Comparison of ENCODE assay signal across 31 cellular contexts in the genomic region with DNA sequence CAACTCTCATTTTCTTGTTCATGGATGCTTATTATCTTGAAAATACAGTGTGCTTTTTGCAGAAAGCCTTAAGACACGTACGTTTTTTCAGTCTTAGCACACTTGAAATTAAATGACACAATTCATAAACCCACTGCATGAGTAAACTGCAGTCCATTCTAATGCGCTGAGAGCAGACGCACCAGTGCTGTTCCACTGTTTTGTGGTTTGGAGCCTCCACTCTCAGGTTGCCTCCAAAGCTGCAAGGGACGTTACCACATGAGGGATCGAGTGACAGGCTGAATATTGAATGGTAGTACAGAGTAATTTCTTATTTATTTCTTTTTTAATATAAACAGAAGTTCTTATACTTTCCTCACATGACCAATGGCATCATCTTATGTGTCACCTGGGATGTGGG.
"Had no signal": no experiment of that assay in that cellular context is flagged by ENCODE, and none has a peak within 500 bp of the region (broad histone marks: within the 10 kb centered on the region; RNA-seq: fewer than 3 reads in every experiment).

No MANE protein-coding gene starts in this region.

- ATAC-seq: activated CD4-positive, alpha-beta T cell treated with anti-CD3 and anti-CD28 coated beads for 36 hours; activated T-cell treated with anti-CD3 and anti-CD28 coated beads, Interleukin-2, amount 50 U/mL, for 4 hours; activated T-helper 17 cell treated with anti-CD3 and anti-CD28 coated beads, Interleukin-2, amount 50 U/mL, for 72 hours; foreskin keratinocyte; gastrocnemius medialis; heart left ventricle; T-helper 17 cell had no signal

- H3K4me3 ChIP-seq: coronary artery, dorsolateral prefrontal cortex, esophagus muscularis mucosa, gastrocnemius medialis, heart left ventricle had no signal

- H3K27ac Mint-ChIP-seq: activated CD4-positive, alpha-beta memory T cell treated with anti-CD3 and anti-CD28 coated beads for 36 hours; activated CD4-positive, alpha-beta T cell treated with anti-CD3 and anti-CD28 coated beads for 36 hours; activated CD4-positive, alpha-beta T cell treated with anti-CD3 and anti-CD28 coated beads, Interleukin-2, amount 10 ng/mL, durations not matched to agents 24 days and 14 days; activated naive CD8-positive, alpha-beta T cell; activated T-helper 17 cell treated with anti-CD3 and anti-CD28 coated beads, Interleukin-2, amount 50 U/mL, for 72 hours; dendritic cell treated with granulocyte-macrophage colony-stimulating factor and Interleukin-4, amounts not matched to agents 40 ng/mL and 50 ng/mL, for 4 days; T-helper 17 cell; T-helper 2 cell treated with Interferon-gamma antibody and Interleukin-4, amounts not matched to agents 5 μg/mL and 100 μg/mL, for 36 hours had no signal

- H3K9me3 Mint-ChIP-seq: activated CD4-positive, alpha-beta memory T cell treated with anti-CD3 and anti-CD28 coated beads for 36 hours; activated T-cell treated with anti-CD3 and anti-CD28 coated beads, Interleukin-2, amount 50 U/mL, for 4 hours; activated T-helper 17 cell treated with anti-CD3 and anti-CD28 coated beads, Interleukin-2, amount 50 U/mL, for 72 hours; central memory CD8-positive, alpha-beta T cell; dendritic cell treated with granulocyte-macrophage colony-stimulating factor and Interleukin-4, amounts not matched to agents 40 ng/mL and 50 ng/mL, for 4 days; T-helper 2 cell treated with Interferon-gamma antibody and Interleukin-4, amounts not matched to agents 5 μg/mL and 100 μg/mL, for 36 hours had no signal

- H3K4me3 Mint-ChIP-seq: activated CD4-positive, alpha-beta memory T cell treated with anti-CD3 and anti-CD28 coated beads for 36 hours; activated CD4-positive, alpha-beta T cell treated with anti-CD3 and anti-CD28 coated beads for 36 hours; activated CD4-positive, alpha-beta T cell treated with anti-CD3 and anti-CD28 coated beads, Interleukin-2, amount 10 ng/mL, durations not matched to agents 24 days and 14 days; activated naive CD8-positive, alpha-beta T cell; activated T-cell treated with anti-CD3 and anti-CD28 coated beads, Interleukin-2, amount 50 U/mL, for 4 hours; activated T-helper 17 cell treated with anti-CD3 and anti-CD28 coated beads, Interleukin-2, amount 50 U/mL, for 72 hours; central memory CD8-positive, alpha-beta T cell; dendritic cell treated with granulocyte-macrophage colony-stimulating factor and Interleukin-4, amounts not matched to agents 40 ng/mL and 50 ng/mL, for 4 days; T-helper 17 cell; T-helper 2 cell treated with Interferon-gamma antibody and Interleukin-4, amounts not matched to agents 5 μg/mL and 100 μg/mL, for 36 hours had no signal

- H3K27me3 Mint-ChIP-seq: activated naive CD8-positive, alpha-beta T cell; activated T-helper 17 cell treated with anti-CD3 and anti-CD28 coated beads, Interleukin-2, amount 50 U/mL, for 72 hours; central memory CD8-positive, alpha-beta T cell; T-helper 17 cell had no signal

- H3K27ac ChIP-seq: brain microvascular endothelial cell, coronary artery, dorsolateral prefrontal cortex, esophagus muscularis mucosa, foreskin keratinocyte, gastrocnemius medialis, heart left ventricle had no signal

- H3K36me3 ChIP-seq: brain microvascular endothelial cell, esophagus muscularis mucosa, gastrocnemius medialis, heart left ventricle had no signal

- H3K36me3 Mint-ChIP-seq: activated CD4-positive, alpha-beta memory T cell treated with anti-CD3 and anti-CD28 coated beads for 36 hours; activated naive CD8-positive, alpha-beta T cell had no signal

- H3K4me1 Mint-ChIP-seq: activated CD4-positive, alpha-beta T cell treated with anti-CD3 and anti-CD28 coated beads, Interleukin-2, amount 10 ng/mL, durations not matched to agents 24 days and 14 days; activated T-helper 17 cell treated with anti-CD3 and anti-CD28 coated beads, Interleukin-2, amount 50 U/mL, for 72 hours; central memory CD8-positive, alpha-beta T cell had no signal

- DNase-seq: activated CD4-positive, alpha-beta memory T cell treated with anti-CD3 and anti-CD28 coated beads for 36 hours; activated CD4-positive, alpha-beta T cell treated with anti-CD3 and anti-CD28 coated beads for 36 hours; activated CD4-positive, alpha-beta T cell treated with anti-CD3 and anti-CD28 coated beads, Interleukin-2, amount 10 ng/mL, durations not matched to agents 24 days and 14 days; activated CD4-positive, CD25-positive, alpha-beta regulatory T cell; activated CD4-positive, CD25-positive, alpha-beta regulatory T cell treated with anti-CD3 and anti-CD28 coated beads, Interleukin-2, amount 50 U/mL, for 72 hours; activated CD8-positive, alpha-beta memory T cell treated with anti-CD3 and anti-CD28 coated beads, Interleukin-2, amount 50 U/mL, for 48 hours; activated effector memory CD4-positive, alpha-beta T cell treated with Interleukin-2 at 50 U/mL for 16 hours; activated gamma-delta T cell treated with Interleukin-2 at 50 U/mL for 16 hours; activated naive CD4-positive, alpha-beta T cell treated with anti-CD3 and anti-CD28 coated beads, Interleukin-2, amount 50 U/mL, for 16 hours; activated naive CD4-positive, alpha-beta T cell treated with Interleukin-2 at 50 U/mL for 16 hours; activated T-cell treated with anti-CD3 and anti-CD28 coated beads for 4 hours; activated T-cell treated with anti-CD3 and anti-CD28 coated beads, Interleukin-2, amount 50 U/mL, for 4 hours; amniotic stem cell; anterior cingulate cortex; brain microvascular endothelial cell; dorsolateral prefrontal cortex; effector memory CD4-positive, alpha-beta T cell; erythroblast; foreskin keratinocyte; gastrocnemius medialis; glutamatergic neuron; heart left ventricle; T-helper 17 cell; T1000 had no signal

- H3K4me1 ChIP-seq: esophagus muscularis mucosa, foreskin keratinocyte, gastrocnemius medialis, heart left ventricle had no signal

- H3K9me3 ChIP-seq: esophagus muscularis mucosa, gastrocnemius medialis, heart left ventricle had no signal

- H3K27me3 ChIP-seq: brain microvascular endothelial cell, dorsolateral prefrontal cortex, esophagus muscularis mucosa, foreskin keratinocyte, gastrocnemius medialis, heart left ventricle had no signal
